8 cellular contexts compared by ENCODE assay signal in the genomic region with DNA sequence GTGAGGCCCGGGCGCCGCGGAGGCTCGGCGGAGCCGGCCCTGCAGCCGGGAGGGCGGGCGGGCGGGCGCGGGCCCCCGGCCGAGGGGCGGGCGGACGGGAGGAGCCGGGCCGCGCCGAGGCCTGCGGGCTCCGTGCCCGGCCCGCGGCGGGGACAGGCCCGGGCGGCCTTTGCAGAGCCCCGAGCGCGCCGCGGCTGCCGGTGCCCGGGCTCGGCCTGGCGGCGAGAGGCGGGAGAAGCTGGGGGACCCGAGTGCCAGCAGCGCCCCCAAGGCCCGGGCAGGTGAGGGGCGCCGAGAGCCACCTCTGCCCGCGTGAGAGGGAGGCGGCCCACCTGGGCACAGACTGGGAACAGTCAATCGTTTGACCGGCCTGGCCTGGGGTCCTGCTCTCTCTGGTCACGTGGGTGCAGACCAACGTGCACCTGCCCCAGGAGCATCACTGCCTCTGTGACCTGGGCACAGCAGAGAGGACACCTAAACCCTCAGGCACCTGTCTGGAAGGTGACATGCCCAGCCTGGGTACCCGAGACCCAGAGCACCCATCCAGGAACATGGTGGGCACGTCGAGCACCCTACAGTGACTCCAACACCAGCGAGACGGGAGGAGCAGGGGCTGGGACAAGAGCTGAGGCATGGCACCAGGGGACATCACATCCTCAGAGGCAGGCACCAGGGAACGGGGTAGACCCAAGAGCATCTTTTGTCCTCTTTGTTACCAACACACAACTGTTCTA. TPM values are rescaled to one million over a fixed set of nuclear protein-coding genes. Genes with fewer than 3 reads are reported as not detected.
DNase-seq lines count a peak whose midpoint lies in the region; ATAC-seq and TF ChIP-seq lines count a peak whose summit lies in the region.

No MANE protein-coding gene starts in this region.

- in situ Hi-C loops in GM13976 (cut with MboI; ENCODE audit: low sequenced_read_pairs, unreplicated experiment): no loop called here

- H3K27me3 Mint-ChIP-seq in activated CD4-positive, alpha-beta memory T cell treated with anti-CD3 and anti-CD28 coated beads for 36 hours: peaks cover 3% of the 10 kb centered on the region
- peaks cover 0 to 7% (median 0%) of the 10 kb centered on the region in 3 donors for H3K27me3 Mint-ChIP-seq in naive B cell

- no peaks in the 10 kb centered on the region for H3K27me3 ChIP-seq in vagina

- H3K4me3 Mint-ChIP-seq in activated CD4-positive, alpha-beta memory T cell treated with anti-CD3 and anti-CD28 coated beads for 36 hours: peak overlapping the region; percentile 51
- H3K4me3 Mint-ChIP-seq in naive B cell: peak overlapping the region; percentile 70 to 93 (median 80)

- H3K4me3 ChIP-seq in epithelial cell of esophagus (ENCODE audit: low read length) (peak overlapping the region; percentile 35), vagina (peak overlapping the region; percentile 63 to 81)

- intact Hi-C loops in activated CD4-positive, alpha-beta memory T cell treated with anti-CD3 and anti-CD28 coated beads for 36 hours (cut with micrococcal nuclease): loop anchor here (5.0 to 10.0 kb wide), 2 partner anchors 70 to 148 kb away; no protein-coding TSS in a partner anchor
- intact Hi-C loops in vagina (cut with DNase I): no loop called here

- peak in 4 of 6 experiments; percentile 14 to 37 (median 30) for DNase-seq in stimulated activated naive CD4-positive, alpha-beta T cell (lab: John Stamatoyannopoulos, UW)
- DNase-seq in stimulated activated naive CD4-positive, alpha-beta T cell treated with Interleukin-2 at 50 U/mL for 16 hours (lab: John Stamatoyannopoulos, UW): no peak
- peak; percentile 11 for DNase-seq in activated CD4-positive, alpha-beta memory T cell treated with anti-CD3 and anti-CD28 coated beads for 36 hours
- DNase-seq in epithelial cell of esophagus (ENCODE audit: low read depth) (no peak), naive B cell (peak; percentile 27), vagina (ENCODE audit: extremely low spot score in 2 of 2) (no peak), GM13976 (ENCODE audit: low spot score) (no peak)

- peaks cover 18% of the 10 kb centered on the region for H3K4me1 Mint-ChIP-seq in activated CD4-positive, alpha-beta memory T cell treated with anti-CD3 and anti-CD28 coated beads for 36 hours (ENCODE audit: low read depth)
- H3K4me1 Mint-ChIP-seq in naive B cell: peaks cover 13 to 20% (median 13%) of the 10 kb centered on the region in 3 donors

- CTCF ChIA-PET in activated CD4-positive, alpha-beta memory T cell treated with anti-CD3 and anti-CD28 coated beads for 36 hours (lab: Charles Lee): interaction anchor here (0.9 to 1.6 kb wide), 2 partner anchors 23 to 72 kb away, joined by 3 to 7 read pairs; no protein-coding TSS in a partner anchor

- H3K36me3 Mint-ChIP-seq in activated CD4-positive, alpha-beta memory T cell treated with anti-CD3 and anti-CD28 coated beads for 36 hours: no peaks in the 10 kb centered on the region
- no peaks in the 10 kb centered on the region for H3K36me3 Mint-ChIP-seq in naive B cell

- no peaks in the 10 kb centered on the region for H3K36me3 ChIP-seq in vagina

- peaks cover 9% of the 10 kb centered on the region for H3K9me3 Mint-ChIP-seq in activated CD4-positive, alpha-beta memory T cell treated with anti-CD3 and anti-CD28 coated beads for 36 hours
- H3K9me3 Mint-ChIP-seq in naive B cell: peaks cover 0 to 11% (median 4%) of the 10 kb centered on the region in 7 donors

- peaks cover 52% of the 10 kb centered on the region for H3K4me1 ChIP-seq in vagina

- TF ChIP-seq CTCF in epithelial cell of esophagus (IDR thresholded peaks at IDR 0.05; ENCODE audit: insufficient read depth, low read depth, low read length, missing control alignments) (no peak), vagina (IDR thresholded peaks at IDR 0.05) (no peak), GM13976 (IDR thresholded peaks at IDR 0.05; ENCODE audit: borderline replicate concordance, control extremely low read depth, extremely low read depth, insufficient read depth, missing control alignments) (no peak)

- TF ChIP-seq POLR2A in vagina (IDR thresholded peaks at IDR 0.05): no peak

- H3K27ac Mint-ChIP-seq in activated CD4-positive, alpha-beta memory T cell treated with anti-CD3 and anti-CD28 coated beads for 36 hours: no peak overlapping the region
- peak overlapping the region in 2 of 6 donors; percentile 28 to 41 for H3K27ac Mint-ChIP-seq in naive B cell

- ATAC-seq in naive B cell (ENCODE audit: low read depth in 2 of 2): peak; percentile 53 to 54
- no peak for ATAC-seq in HG03025 (IDR thresholded peaks at IDR 0.05; ENCODE audit: low FRiP score, unreplicated experiment)

- POLR2A ChIA-PET in activated CD4-positive, alpha-beta memory T cell treated with anti-CD3 and anti-CD28 coated beads for 36 hours (lab: Charles Lee): no interaction called here

- H3K9me3 ChIP-seq in vagina: peaks cover 7% of the 10 kb centered on the region

- peak overlapping the region; percentile 84 for H3K27ac ChIP-seq in vagina

RNA-seq across cellular contexts. Expression of gene MVB12B, which starts 0.6 kb away (rescaled TPM):
- total RNA-seq in activated CD4-positive, alpha-beta memory T cell treated with anti-CD3 and anti-CD28 coated beads for 36 hours: 1 to 10 TPM; 1.1 to 1.4 TPM
- polyA plus RNA-seq in naive B cell (ENCODE audit: low read depth in 6 of 6): 1 to 10 TPM in 5 of 6 donors, not detected in 1; 1.2 to 2.6 (median 2.5) TPM
- total RNA-seq in vagina: 16.5 TPM

Comparison
In these comparisons a context has a peak if more than half of its experiments do, and no peak if none do; other contexts are left out.
1. DNase-seq: peak in stimulated activated naive CD4-positive, alpha-beta T cell (4 of 6), activated CD4-positive, alpha-beta memory T cell treated with anti-CD3 and anti-CD28 coated beads for 36 hours (single experiment) and naive B cell (single experiment); none in stimulated activated naive CD4-positive, alpha-beta T cell treated with Interleukin-2 at 50 U/mL for 16 hours (single experiment), epithelial cell of esophagus (single experiment), vagina (0 of 2) and GM13976 (single experiment).